Comparison of ENCODE assay signal across 31 cellular contexts in genomic region chr6:14786455-14786854, GRCh38.
"Had no signal": no experiment of that assay in that cellular context is flagged by ENCODE, and none has a peak within 500 bp of the region (broad histone marks: within the 10 kb centered on the region; RNA-seq: fewer than 3 reads in every experiment).

No MANE protein-coding gene starts in this region.

- H3K36me3 ChIP-seq: ascending aorta, gastrocnemius medialis, left lung, lower lobe of right lung, right atrium auricular region, uterus, WERI-Rb-1 had no signal

- H3K27ac Mint-ChIP-seq: activated CD8-positive, alpha-beta memory T cell treated with anti-CD3 and anti-CD28 coated beads, Interleukin-2, amount 10 ng/mL, durations not matched to agents 7 days and 5 days; activated CD8-positive, alpha-beta T cell treated with anti-CD3 and anti-CD28 coated beads for 36 hours; activated naive CD4-positive, alpha-beta T cell treated with anti-CD3 and anti-CD28 coated beads, Interleukin-2, amount 10 ng/mL, durations not matched to agents 7 days and 5 days; activated naive CD8-positive, alpha-beta T cell treated with anti-CD3 and anti-CD28 coated beads, Interleukin-2, amount 10 ng/mL, durations not matched to agents 7 days and 5 days; naive thymus-derived CD8-positive, alpha-beta T cell; stimulated activated memory B cell treated with anti-CD40 and anti-IgM and Interleukin-4, amounts not matched to agents 10 μg/mL and 1 μg/mL and 100 μg/mL, for 72 hours; type B pancreatic cell had no signal

- H3K9me3 Mint-ChIP-seq: naive thymus-derived CD8-positive, alpha-beta T cell; stimulated activated memory B cell treated with anti-CD40 and anti-IgM and Interleukin-4, amounts not matched to agents 10 μg/mL and 1 μg/mL and 100 μg/mL, for 72 hours; stimulated activated naive CD8-positive, alpha-beta T cell treated with anti-CD3 and anti-CD28 coated beads, Interleukin-15, amount 100 ng/mL, for 72 hours; type B pancreatic cell had no signal

- ATAC-seq: activated CD8-positive, alpha-beta memory T cell treated with anti-CD3 and anti-CD28 coated beads, Interleukin-2, amount 10 ng/mL, durations not matched to agents 7 days and 5 days; activated CD8-positive, alpha-beta T cell treated with anti-CD3 and anti-CD28 coated beads for 36 hours; gastrocnemius medialis; left lung; lower lobe of right lung; naive thymus-derived CD8-positive, alpha-beta T cell; stimulated activated memory B cell treated with anti-CD40 and anti-IgM and Interleukin-4, amounts not matched to agents 10 μg/mL and 1 μg/mL and 100 μg/mL, for 72 hours; stimulated activated naive CD8-positive, alpha-beta T cell treated with anti-CD3 and anti-CD28 coated beads, Interleukin-15, amount 100 ng/mL, for 72 hours had no signal

- H3K36me3 Mint-ChIP-seq: naive thymus-derived CD8-positive, alpha-beta T cell; stimulated activated memory B cell treated with anti-CD40 and anti-IgM and Interleukin-4, amounts not matched to agents 10 μg/mL and 1 μg/mL and 100 μg/mL, for 72 hours; type B pancreatic cell had no signal

- H3K9me3 ChIP-seq: ascending aorta, gastrocnemius medialis, left lung, lower lobe of right lung, right atrium auricular region, uterus had no signal

- H3K27me3 ChIP-seq: ascending aorta, gastrocnemius medialis, left lung, right atrium auricular region, uterus had no signal

- DNase-seq: activated CD4-positive, alpha-beta T cell treated with anti-CD3 and anti-CD28 coated beads, Interleukin-2, amount 50 U/mL, for 1 hour; activated CD4-positive, CD25-positive, alpha-beta regulatory T cell treated with anti-CD3 and anti-CD28 coated beads, Interleukin-2, amount 50 U/mL, for 72 hours; activated CD8-positive, alpha-beta memory T cell treated with anti-CD3 and anti-CD28 coated beads, Interleukin-2, amount 10 ng/mL, durations not matched to agents 7 days and 5 days; activated CD8-positive, alpha-beta T cell treated with anti-CD3 and anti-CD28 coated beads for 36 hours; activated effector memory CD4-positive, alpha-beta T cell treated with anti-CD3 and anti-CD28 coated beads, Interleukin-2, amount 50 U/mL, for 16 hours; activated naive CD4-positive, alpha-beta T cell treated with anti-CD3 and anti-CD28 coated beads, Interleukin-2, amount 10 ng/mL, durations not matched to agents 7 days and 5 days; activated naive CD8-positive, alpha-beta T cell treated with anti-CD3 and anti-CD28 coated beads, Interleukin-2, amount 10 ng/mL, durations not matched to agents 7 days and 5 days; dorsolateral prefrontal cortex; effector memory CD4-positive, alpha-beta T cell; erythroblast; gastrocnemius medialis; hippocampal formation; left lung; lower lobe of right lung; mesenchymal stem cell; stimulated activated CD4-positive, alpha-beta T cell treated with anti-CD3 and anti-CD28 coated beads, Interleukin-1b, Interleukin-23, amount 100 ng/mL, for 48 hours; stimulated activated CD4-positive, alpha-beta T cell treated with anti-CD3 and anti-CD28 coated beads, Interleukin-4, amount 100 ng/mL, for 4 hours; stimulated activated CD8-positive, alpha-beta memory T cell treated with anti-CD3 and anti-CD28 coated beads, Interleukin-4, amount 100 ng/mL, for 48 hours; stimulated activated naive CD8-positive, alpha-beta T cell treated with anti-CD3 and anti-CD28 coated beads, Interleukin-15, amount 100 ng/mL, for 72 hours; substantia nigra; T1000; uterus; WERI-Rb-1 had no signal

- H3K4me1 ChIP-seq: ascending aorta, gastrocnemius medialis, left lung, lower lobe of right lung, right atrium auricular region, uterus had no signal

- H3K4me3 ChIP-seq: ascending aorta, coronary artery, dorsolateral prefrontal cortex, gastrocnemius medialis, left lung, lower lobe of right lung, right atrium auricular region, smooth muscle cell, uterus had no signal

- H3K27me3 Mint-ChIP-seq: activated naive CD4-positive, alpha-beta T cell treated with anti-CD3 and anti-CD28 coated beads, Interleukin-2, amount 10 ng/mL, durations not matched to agents 7 days and 5 days; stimulated activated memory B cell treated with anti-CD40 and anti-IgM and Interleukin-4, amounts not matched to agents 10 μg/mL and 1 μg/mL and 100 μg/mL, for 72 hours; stimulated activated naive CD8-positive, alpha-beta T cell treated with anti-CD3 and anti-CD28 coated beads, Interleukin-15, amount 100 ng/mL, for 72 hours had no signal

- H3K27ac ChIP-seq: ascending aorta, coronary artery, dorsolateral prefrontal cortex, gastrocnemius medialis, left lung, lower lobe of right lung, right atrium auricular region, uterus, WERI-Rb-1 had no signal

- H3K4me3 Mint-ChIP-seq: activated CD8-positive, alpha-beta memory T cell treated with anti-CD3 and anti-CD28 coated beads, Interleukin-2, amount 10 ng/mL, durations not matched to agents 7 days and 5 days; activated CD8-positive, alpha-beta T cell treated with anti-CD3 and anti-CD28 coated beads for 36 hours; activated naive CD4-positive, alpha-beta T cell treated with anti-CD3 and anti-CD28 coated beads, Interleukin-2, amount 10 ng/mL, durations not matched to agents 7 days and 5 days; activated naive CD8-positive, alpha-beta T cell treated with anti-CD3 and anti-CD28 coated beads, Interleukin-2, amount 10 ng/mL, durations not matched to agents 7 days and 5 days; brain; naive thymus-derived CD8-positive, alpha-beta T cell; stimulated activated memory B cell treated with anti-CD40 and anti-IgM and Interleukin-4, amounts not matched to agents 10 μg/mL and 1 μg/mL and 100 μg/mL, for 72 hours; stimulated activated naive CD8-positive, alpha-beta T cell treated with anti-CD3 and anti-CD28 coated beads, Interleukin-15, amount 100 ng/mL, for 72 hours; type B pancreatic cell had no signal

- H3K4me2 ChIP-seq: smooth muscle cell had no signal
